ENCODE assay signal across 1 cellular context in genomic region chr7:9600974-9601373, GRCh38.
TF ChIP-seq lines count a peak whose summit lies in the region.

No MANE protein-coding gene starts in this region.

TF ChIP-seq in HCT116, 20 proteins besides CTCF, POLR2A, EP300 and RAD21 (continued from another document):
- TF ChIP-seq ZBTB33 (IDR thresholded peaks at IDR 0.05; ENCODE audit: extremely low read depth, insufficient replicate concordance, low read length) = no peak
